ENCODE assay signal across 8 cellular contexts in the genomic region with DNA sequence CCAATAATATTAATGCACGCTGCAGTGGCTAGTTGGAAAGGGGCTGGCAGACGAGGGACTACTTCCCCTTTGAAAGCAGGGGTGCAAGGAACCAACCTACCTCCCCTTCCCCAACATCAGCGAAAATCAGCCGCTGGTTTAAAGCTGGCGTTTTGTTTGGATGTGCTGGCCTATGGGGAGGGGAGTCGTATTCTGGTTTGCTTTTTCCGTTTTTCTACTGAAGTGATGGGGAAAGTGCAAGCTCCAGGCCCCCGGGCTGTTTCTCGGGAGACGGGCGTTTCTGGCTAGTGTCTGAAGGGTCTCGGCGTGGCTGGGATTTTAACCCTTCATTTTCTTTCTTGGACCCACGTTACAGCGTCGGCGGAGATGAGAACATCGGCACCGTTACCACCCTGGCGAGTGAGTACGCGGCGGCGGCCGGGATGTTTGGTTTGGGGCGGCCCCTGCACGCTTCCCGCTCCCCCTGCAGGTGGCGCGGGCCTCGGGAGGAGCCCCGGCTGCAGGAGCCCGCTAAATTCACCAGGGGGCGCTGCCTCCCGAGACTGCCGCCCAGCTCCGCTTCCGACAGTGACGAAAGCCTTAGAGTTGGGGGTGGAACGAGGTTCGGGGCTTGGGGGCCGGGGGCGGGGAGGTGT.
A peak's percentile ranks its signal among the peaks of the same experiment; 100 is the strongest.
DNase-seq lines count a peak whose midpoint lies in the region; ATAC-seq lines count a peak whose summit lies in the region.

No MANE protein-coding gene starts in this region.

- peak; percentile 98 for DNase-seq in AG20443 (ENCODE audit: low spot score)
- peak; percentile 67 to 88 for DNase-seq in NCI-H446 (lab: John Stamatoyannopoulos, UW)
- peak; percentile 87 to 88 for DNase-seq in activated CD4-positive, alpha-beta T cell treated with anti-CD3 and anti-CD28 coated beads for 24 hours (ENCODE audit: low read depth in 2 of 2)
- peak; percentile 91 for DNase-seq in cerebellum (ENCODE audit: low spot score)
- peak; percentile 79 for DNase-seq in kidney glomerular epithelial cell (lab: John Stamatoyannopoulos, UW)
- peak; percentile 78 to 89 for DNase-seq in stimulated activated CD4-positive, alpha-beta T cell treated with anti-CD3 and anti-CD28 coated beads, Interleukin-15, amount 100 ng/mL, for 48 hours (ENCODE audit: low read depth in 2 of 2)

- ATAC-seq in GM19035 (IDR thresholded peaks at IDR 0.05; ENCODE audit: unreplicated experiment) (peak; percentile 93), HG03342 (IDR thresholded peaks at IDR 0.05; ENCODE audit: unreplicated experiment) (peak; percentile 97)

Comparison
In these comparisons a context has a peak if more than half of its experiments do, and no peak if none do; other contexts are left out.
1. Peak in every context shown above with its lines: DNase-seq and ATAC-seq.